ENCODE assay signal across 8 cellular contexts in genomic region chr13:19601749-19602725, GRCh38. TPM values are rescaled to one million over a fixed set of nuclear protein-coding genes. Genes with fewer than 3 reads are reported as not detected.
A peak's percentile ranks its signal among the peaks of the same experiment; 100 is the strongest.
DNase-seq lines count a peak whose midpoint lies in the region; ATAC-seq and TF ChIP-seq lines count a peak whose summit lies in the region.

No MANE protein-coding gene starts in this region.

- no peak overlapping the region for H2BK12ac ChIP-seq in mesenchymal stem cell (ENCODE audit: low read length in 2 of 2)

- intact Hi-C loops in testis (cut with DNase I; ENCODE audit: low total_unique reads) = no loop called here

- peak in 1 of 3 experiments; percentile 27 for TF ChIP-seq CTCF in testis (IDR thresholded peaks at IDR 0.05)

- H3K9me3 ChIP-seq in duodenal mucosa (ENCODE audit: control insufficient read depth in 1 of 2, low read length in 2 of 2) (peaks cover 6 to 7% of the 10 kb centered on the region in 2 donors), mesenchymal stem cell (ENCODE audit: control insufficient read depth, low read length) (no peaks in the 10 kb centered on the region), testis (no peaks in the 10 kb centered on the region)

- no peak overlapping the region for H2BK120ac ChIP-seq in mesenchymal stem cell (ENCODE audit: low read depth, low read length)

- peak overlapping the region; percentile 99 for H3K4me2 ChIP-seq in mesenchymal stem cell (ENCODE audit: low read length, poor library complexity, severe bottlenecking)

- peak overlapping the region in 1 of 2 donors; percentile 43 for H3K9ac ChIP-seq in duodenal mucosa (ENCODE audit: low read depth in 1 of 2, low read length in 2 of 2)
- H3K9ac ChIP-seq in mesenchymal stem cell (ENCODE audit: low read length) = peak overlapping the region; percentile 74

- H3K36me3 ChIP-seq in duodenal mucosa (ENCODE audit: control insufficient read depth in 1 of 2, insufficient read depth in 2 of 2, low read length in 2 of 2) = no peaks in the 10 kb centered on the region
- H3K36me3 ChIP-seq in mesenchymal stem cell (ENCODE audit: control insufficient read depth in 1 of 2, insufficient read depth in 2 of 2, low read depth in 1 of 2, low read length in 2 of 2) = no peaks in the 10 kb centered on the region
- no peaks in the 10 kb centered on the region for H3K36me3 ChIP-seq in testis (ENCODE audit: low read depth, missing control alignments)

- no peak overlapping the region for H2AK5ac ChIP-seq in mesenchymal stem cell (ENCODE audit: low read length, severe bottlenecking)

- H3K79me1 ChIP-seq in mesenchymal stem cell (replicated peaks; ENCODE audit: low read length, poor library complexity, severe bottlenecking) = peaks cover 12% of the 10 kb centered on the region

- no peaks in the 10 kb centered on the region for H3K36me3 Mint-ChIP-seq in IgD-negative memory B cell

- H3K4me1 Mint-ChIP-seq in IgD-negative memory B cell = peaks cover 0 to 3% (median 1%) of the 10 kb centered on the region in 3 donors

- peak overlapping the region in 1 of 2 experiments; percentile 91 for H3K14ac ChIP-seq in mesenchymal stem cell (ENCODE audit: low read length in 2 of 2)

- peak overlapping the region; percentile 28 for H2BK15ac ChIP-seq in mesenchymal stem cell (ENCODE audit: low read depth, poor library complexity, severe bottlenecking)

- peak overlapping the region; percentile 17 to 34 for H3K18ac ChIP-seq in mesenchymal stem cell (ENCODE audit: low read depth in 1 of 2, low read length in 2 of 2)

- peak overlapping the region in 1 of 2 experiments; percentile 97 for H3K23ac ChIP-seq in mesenchymal stem cell (ENCODE audit: low read length in 2 of 2)

- H4K91ac ChIP-seq in mesenchymal stem cell (ENCODE audit: low read length) = peak overlapping the region; percentile 56

- peak overlapping the region; percentile 89 for H4K8ac ChIP-seq in mesenchymal stem cell (ENCODE audit: low read length)

- H3K27ac ChIP-seq in duodenal mucosa (ENCODE audit: low read depth, low read length) (no peak overlapping the region), mesenchymal stem cell (ENCODE audit: low read length, poor library complexity, severe bottlenecking) (no peak overlapping the region), testis (peak overlapping the region; percentile 24 to 68)

- H3K4me3 ChIP-seq in duodenal mucosa (ENCODE audit: low read depth in 1 of 2, low read length in 2 of 2) = peak overlapping the region; percentile 62 to 70
- H3K4me3 ChIP-seq in mesenchymal stem cell (ENCODE audit: insufficient read depth in 1 of 2, low read depth in 1 of 2, low read length in 2 of 2) = peak overlapping the region; percentile 78 to 91
- peak overlapping the region; percentile 59 to 62 for H3K4me3 ChIP-seq in testis

- H2BK5ac ChIP-seq in mesenchymal stem cell (ENCODE audit: low read depth, low read length, poor library complexity, severe bottlenecking) = no peak overlapping the region

- H3K4me1 ChIP-seq in duodenal mucosa (ENCODE audit: control insufficient read depth in 1 of 2, insufficient read depth in 2 of 2, low read length in 2 of 2) = no peaks in the 10 kb centered on the region
- H3K4me1 ChIP-seq in mesenchymal stem cell (ENCODE audit: control insufficient read depth, insufficient read depth, low read depth, low read length) = peaks cover 7% of the 10 kb centered on the region
- H3K4me1 ChIP-seq in testis = no peaks in the 10 kb centered on the region

- peaks cover 2 to 15% (median 10%) of the 10 kb centered on the region in 3 donors for H3K9me3 Mint-ChIP-seq in IgD-negative memory B cell

- H3K27ac Mint-ChIP-seq in IgD-negative memory B cell = no peak overlapping the region

- no peak for TF ChIP-seq POLR2A in testis (IDR thresholded peaks at IDR 0.05)

- peak overlapping the region; percentile 39 to 65 (median 58) for H3K4me3 Mint-ChIP-seq in IgD-negative memory B cell

- H3K27me3 ChIP-seq in duodenal mucosa (ENCODE audit: control insufficient read depth in 1 of 2, insufficient read depth in 2 of 2, low read length in 2 of 2) (peaks cover 0 to 9% of the 10 kb centered on the region in 2 donors), mesenchymal stem cell (ENCODE audit: control insufficient read depth in 1 of 2, insufficient read depth in 1 of 2, low read length in 2 of 2) (peaks cover 0 to 3% of the 10 kb centered on the region in 2 experiments), testis (no peaks in the 10 kb centered on the region)

- DNase-seq in NCI-H2081 (lab: John Stamatoyannopoulos, UW) = peak; percentile 22 to 38
- no peak for DNase-seq in NCI-H2081 treated with DMSO at 0.1 percent for 48 hours (lab: John Stamatoyannopoulos, UW)
- DNase-seq in T1000 (lab: John Stamatoyannopoulos, UW) = peak; percentile 29
- peak; percentile 37 for DNase-seq in mesenchymal stem cell
- peak; percentile 48 for DNase-seq in testis

- H3K4ac ChIP-seq in mesenchymal stem cell (ENCODE audit: low read depth in 1 of 2, low read length in 2 of 2) = peak overlapping the region in 1 of 2 experiments; percentile 12

- peaks cover 33% of the 10 kb centered on the region for H3K27me3 Mint-ChIP-seq in IgD-negative memory B cell

- peak; percentile 71 for ATAC-seq in GM21717 (IDR thresholded peaks at IDR 0.05; ENCODE audit: unreplicated experiment)

- peak overlapping the region; percentile 68 for H2AFZ ChIP-seq in mesenchymal stem cell (ENCODE audit: low read depth, low read length)

- WGBS in mesenchymal stem cell = 1% methylated on average over 74 of the region's 108 CpGs
- 1 to 10% methylated on average over 2 to 41 of the region's 108 CpGs for WGBS in testis, 2 donors

RNA-seq across cellular contexts. Expression of gene MPHOSPH8, which starts 31.4 kb away (rescaled TPM):
- 19.8 TPM for polyA plus RNA-seq in IgD-negative memory B cell
- 41.4 TPM for polyA plus RNA-seq in mesenchymal stem cell (2013, experiment 1 of 2)
- polyA plus RNA-seq in mesenchymal stem cell (2013, experiment 2 of 2) = 40.2 TPM
- total RNA-seq in testis = 10 to 100 TPM; 31.0 to 39.2 TPM
- 12.3 TPM for polyA plus RNA-seq in testis (ENCODE audit: insufficient read depth, low read depth, low replicate concordance)

RNA-seq across cellular contexts. Expression of gene TPTE2, which starts 40.7 kb away (rescaled TPM):
- polyA plus RNA-seq in IgD-negative memory B cell (not detected), testis (ENCODE audit: insufficient read depth, low read depth, low replicate concordance) (8.0 TPM)
- polyA plus RNA-seq in mesenchymal stem cell (2013, experiment 1 of 2) = not detected
- polyA plus RNA-seq in mesenchymal stem cell (2013, experiment 2 of 2) = not detected
- 1 to 10 TPM; 5.1 to 9.9 TPM for total RNA-seq in testis

Comparison
In these comparisons a context has a peak if more than half of its experiments do, and no peak if none do; other contexts are left out.
1. H3K27ac ChIP-seq: peak in testis (2 of 2); none in duodenal mucosa (single experiment) and mesenchymal stem cell (single experiment).
2. Peak in every context shown above with its lines, with median percentiles within 50 percentile points of each other: H3K4me3 ChIP-seq.